Comparison of ENCODE assay signal across 27 cellular contexts in the genomic region with DNA sequence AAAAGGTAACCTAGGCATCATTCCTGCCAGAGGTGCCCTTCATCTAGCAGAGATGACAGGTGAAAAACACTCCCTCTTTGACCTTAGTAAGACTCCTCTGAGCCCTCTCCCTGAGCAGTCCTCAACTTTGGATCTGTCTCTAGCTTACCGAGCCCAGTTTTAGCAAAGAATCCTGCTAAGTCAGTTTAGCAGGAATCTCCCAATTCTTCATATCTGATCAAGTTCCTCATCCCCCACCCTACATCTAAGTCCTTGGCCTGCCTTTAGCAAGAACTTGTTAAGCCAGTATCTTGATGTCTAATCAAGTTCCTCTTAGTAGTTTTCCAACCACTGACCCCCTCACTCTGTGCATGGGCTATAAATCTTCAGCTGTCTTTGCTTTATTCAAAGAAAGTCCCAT.
"Had no signal": no experiment of that assay in that cellular context is flagged by ENCODE, and none has a peak within 500 bp of the region (broad histone marks: within the 10 kb centered on the region; RNA-seq: fewer than 3 reads in every experiment).

No MANE protein-coding gene starts in this region.

- H3K9me3 ChIP-seq: ascending aorta, breast epithelium, colonic mucosa, esophagus squamous epithelium, gastroesophageal sphincter, heart right ventricle had no signal

- H3K27me3 ChIP-seq: ascending aorta, breast epithelium, cardiac muscle cell, colonic mucosa, esophagus squamous epithelium, gastroesophageal sphincter, heart right ventricle, hepatocyte had no signal

- H3K36me3 ChIP-seq: ascending aorta, breast epithelium, cardiac muscle cell, colonic mucosa, esophagus squamous epithelium, gastroesophageal sphincter, heart right ventricle had no signal

- H3K4me3 ChIP-seq: ascending aorta, breast epithelium, cardiac muscle cell, colonic mucosa, esophagus squamous epithelium, gastroesophageal sphincter, heart right ventricle, hepatocyte had no signal

- DNase-seq: activated CD4-positive, alpha-beta memory T cell treated with anti-CD3 and anti-CD28 coated beads for 36 hours; activated CD4-positive, alpha-beta T cell treated with anti-CD3 and anti-CD28 coated beads for 36 hours; activated CD4-positive, alpha-beta T cell treated with anti-CD3 and anti-CD28 coated beads, Interleukin-2, amount 10 ng/mL, durations not matched to agents 24 days and 14 days; activated CD4-positive, CD25-positive, alpha-beta regulatory T cell; activated CD4-positive, CD25-positive, alpha-beta regulatory T cell treated with anti-CD3 and anti-CD28 coated beads, Interleukin-2, amount 50 U/mL, for 72 hours; activated CD8-positive, alpha-beta memory T cell treated with anti-CD3 and anti-CD28 coated beads, Interleukin-2, amount 10 ng/mL, durations not matched to agents 7 days and 5 days; activated CD8-positive, alpha-beta memory T cell treated with anti-CD3 and anti-CD28 coated beads, Interleukin-2, amount 50 U/mL, for 4 hours; activated CD8-positive, alpha-beta T cell treated with anti-CD3 and anti-CD28 coated beads, Interleukin-2, amount 10 ng/mL, durations not matched to agents 7 days and 5 days; activated gamma-delta T cell; activated naive CD4-positive, alpha-beta T cell; activated naive CD4-positive, alpha-beta T cell treated with anti-CD3 and anti-CD28 coated beads, Interleukin-2, amount 10 ng/mL, durations not matched to agents 7 days and 5 days; activated naive CD8-positive, alpha-beta T cell treated with anti-CD3 and anti-CD28 coated beads, Interleukin-2, amount 10 ng/mL, durations not matched to agents 7 days and 5 days; activated T-cell treated with anti-CD3 and anti-CD28 coated beads, Interleukin-2, amount 50 U/mL, for 1 hour; activated T-cell treated with anti-CD3 and anti-CD28 coated beads, Interleukin-2, amount 50 U/mL, for 48 hours; central memory CD4-positive, alpha-beta T cell; cerebellar nuclear complex; colonic mucosa; effector CD8-positive, alpha-beta T cell; esophagus squamous epithelium; foreskin melanocyte; heart right ventricle had no signal

- H3K4me2 ChIP-seq: hepatocyte had no signal

- H3K79me2 ChIP-seq: hepatocyte had no signal

- H3K27ac ChIP-seq: ascending aorta, breast epithelium, cardiac muscle cell, colonic mucosa, epithelial cell of prostate, esophagus squamous epithelium, gastroesophageal sphincter, heart right ventricle, hepatocyte had no signal

- H3K4me1 ChIP-seq: ascending aorta, breast epithelium, colonic mucosa, esophagus squamous epithelium, gastroesophageal sphincter, heart right ventricle had no signal
